In genomic region chr2:168348076-168348475, GRCh38 we compare ENCODE assay signal across 8 cellular contexts.
DNase-seq lines count a peak whose midpoint lies in the region; ATAC-seq and TF ChIP-seq lines count a peak whose summit lies in the region.

No MANE protein-coding gene starts in this region.

- peak; percentile 50 for DNase-seq in COR-L47 (lab: John Stamatoyannopoulos, UW)
- peak; percentile 55 for DNase-seq in PC-3
- peak; percentile 30 for DNase-seq in fibroblast of peridontal ligament (ENCODE audit: extremely low read depth)
- peak; percentile 16 for DNase-seq in skeletal muscle cell (ENCODE audit: low read depth)
- DNase-seq in NCI-H187 treated with DMSO at 0.1 percent for 48 hours (lab: John Stamatoyannopoulos, UW) = no peak
- DNase-seq in omental fat pad (ENCODE audit: low spot score) = no peak

- peak; percentile 66 for ATAC-seq in GM18861 (IDR thresholded peaks at IDR 0.05; ENCODE audit: unreplicated experiment)
- peak; percentile 49 for ATAC-seq in HG03378 (IDR thresholded peaks at IDR 0.05; ENCODE audit: unreplicated experiment)
- peak; percentile 69 for ATAC-seq in PC-3
- no peak for ATAC-seq in omental fat pad (ENCODE audit: low FRiP score)

- no peak overlapping the region for H3K9ac ChIP-seq in PC-3 (ENCODE audit: low read length)

- intact Hi-C loops in PC-3 (cut with micrococcal nuclease) = no loop called here

- H3K36me3 ChIP-seq in PC-3 (ENCODE audit: low read depth, low read length) = no peaks in the 10 kb centered on the region

- H4K20me1 ChIP-seq in PC-3 (ENCODE audit: low read length) = no peaks in the 10 kb centered on the region

- H3K27ac ChIP-seq in PC-3 (ENCODE audit: low read length) = no peak overlapping the region

- H3K4me1 ChIP-seq in PC-3 (ENCODE audit: insufficient read depth, low read length) = peaks cover 9% of the 10 kb centered on the region

- no peaks in the 10 kb centered on the region for H3K9me2 ChIP-seq in PC-3 (replicated peaks; ENCODE audit: low read length)

- no peaks in the 10 kb centered on the region for H3K27me3 ChIP-seq in PC-3 (ENCODE audit: low read length)

- H3K4me2 ChIP-seq in PC-3 (ENCODE audit: low read length) = no peak overlapping the region

- TF ChIP-seq CTCF in PC-3 (conservative IDR thresholded peaks at IDR 0.05; ENCODE audit: low read depth, low read length) = peak; percentile 60
- no peak for TF ChIP-seq CTCF in omental fat pad (IDR thresholded peaks at IDR 0.05)

- H2AFZ ChIP-seq in PC-3 (ENCODE audit: low read length) = no peak overlapping the region

- H3K4me3 ChIP-seq in PC-3 (ENCODE audit: low read length) (no peak overlapping the region), skeletal muscle cell (ENCODE audit: low read depth, low read length) (no peak overlapping the region)

- no peaks in the 10 kb centered on the region for H3K9me3 ChIP-seq in PC-3 (ENCODE audit: low read length)

- H3F3A ChIP-seq in PC-3 (ENCODE audit: low read length, unreplicated experiment) = no peaks in the 10 kb centered on the region

- BruUV-seq in PC-3 (replicated peaks; lab: Mats Ljungman, UMichigan) = no TSS peak

- CTCF ChIA-PET in PC-3 (lab: Charles Lee) = no interaction called here

- H3K79me2 ChIP-seq in PC-3 (ENCODE audit: low read length) = no peaks in the 10 kb centered on the region

- POLR2A ChIA-PET in PC-3 (lab: Charles Lee; ENCODE audit: unreplicated experiment) = no interaction called here

Comparison
In these comparisons a context has a peak if more than half of its experiments do, and no peak if none do; other contexts are left out.
1. DNase-seq: peak in COR-L47 (single experiment), PC-3 (single experiment), fibroblast of peridontal ligament (single experiment) and skeletal muscle cell (single experiment); none in NCI-H187 treated with DMSO at 0.1 percent for 48 hours (single experiment) and omental fat pad (single experiment).